Comparison of ENCODE assay signal across 8 cellular contexts in the genomic region with DNA sequence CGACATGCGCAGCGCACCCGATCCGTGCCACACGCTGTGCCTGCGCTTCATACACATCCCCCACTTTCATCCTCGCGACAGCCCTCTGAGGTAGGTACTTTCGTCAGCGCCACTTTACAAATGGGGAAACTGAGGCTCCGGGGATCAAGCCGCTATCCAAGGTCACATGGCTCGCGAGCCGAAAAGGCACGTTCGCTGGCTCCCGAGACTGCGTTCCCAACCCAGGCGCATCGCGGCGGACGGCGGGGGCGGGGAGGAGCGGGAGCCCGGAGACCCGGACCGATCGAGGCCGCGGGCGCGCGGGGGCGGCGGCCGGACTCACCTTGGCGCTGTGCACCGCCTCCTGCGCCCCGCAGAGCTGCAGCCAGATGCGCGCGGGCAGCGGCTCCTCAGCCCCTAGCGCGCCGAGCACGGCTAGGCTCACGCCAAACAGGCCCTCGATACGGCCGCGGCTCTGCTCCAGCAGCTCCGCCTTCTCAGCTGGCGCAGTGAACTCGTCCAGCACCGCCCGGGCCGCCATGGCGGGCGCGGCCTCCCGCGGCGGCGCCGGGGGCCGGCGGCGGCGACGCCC. TPM values are rescaled to one million over a fixed set of nuclear protein-coding genes. Genes with fewer than 3 reads are reported as not detected.
A peak's percentile ranks its signal among the peaks of the same experiment; 100 is the strongest.
DNase-seq lines count a peak whose midpoint lies in the region; ATAC-seq and TF ChIP-seq lines count a peak whose summit lies in the region.

No MANE protein-coding gene starts in this region.

- H3K27me3 ChIP-seq in MG63 (no peaks in the 10 kb centered on the region), endocrine pancreas (ENCODE audit: control insufficient read depth, insufficient read depth, low read length) (no peaks in the 10 kb centered on the region), testis (no peaks in the 10 kb centered on the region)

- WGBS in testis, 2 donors, result 0 to 1% methylated on average over 27 to 69 of the region's 76 CpGs

- H3K9me3 ChIP-seq in MG63 (no peaks in the 10 kb centered on the region), endocrine pancreas (ENCODE audit: control insufficient read depth, low read length) (no peaks in the 10 kb centered on the region), testis (no peaks in the 10 kb centered on the region)

- H3K9ac ChIP-seq in endocrine pancreas (ENCODE audit: control insufficient read depth, insufficient read depth, low read length), result peak overlapping the region; percentile 92

- peak; percentile 46 for ATAC-seq in GM18498 (IDR thresholded peaks at IDR 0.05; ENCODE audit: unreplicated experiment)

- peak; percentile 39 for DNase-seq in HCEC 1CT
- DNase-seq in MG63, result peak; percentile 56
- peak; percentile 73 for DNase-seq in activated CD4-positive, CD25-positive, alpha-beta regulatory T cell treated with anti-CD3 and anti-CD28 coated beads, Interleukin-2, amount 50 U/mL, for 72 hours
- DNase-seq in middle frontal gyrus (ENCODE audit: extremely low spot score, low spot score), result peak; percentile 5
- peak; percentile 56 for DNase-seq in testis
- DNase-seq in chondrocyte (ENCODE audit: low spot score), result no peak

- peaks cover 3% of the 10 kb centered on the region for H3K9me3 Mint-ChIP-seq in chondrocyte (ENCODE audit: low read depth)

- intact Hi-C loops in testis (cut with DNase I; ENCODE audit: low total_unique reads), result no loop called here

- H3K4me3 ChIP-seq in MG63 (peak overlapping the region; percentile 63), endocrine pancreas (ENCODE audit: control insufficient read depth, insufficient read depth, low read length) (peak overlapping the region; percentile 50), testis (peak overlapping the region; percentile 92 to 95)

- H3K27ac ChIP-seq in testis, result peak overlapping the region; percentile 84 to 95

- H3K36me3 ChIP-seq in MG63 (no peaks in the 10 kb centered on the region), endocrine pancreas (ENCODE audit: control insufficient read depth, insufficient read depth, low read length) (no peaks in the 10 kb centered on the region), testis (ENCODE audit: low read depth, missing control alignments) (no peaks in the 10 kb centered on the region)

- no peaks in the 10 kb centered on the region for H3K27me3 Mint-ChIP-seq in chondrocyte (ENCODE audit: low read depth)

- peaks cover 23% of the 10 kb centered on the region for H3K4me1 Mint-ChIP-seq in chondrocyte (ENCODE audit: low read depth)

- no peaks in the 10 kb centered on the region for H3K4me1 ChIP-seq in endocrine pancreas (ENCODE audit: control insufficient read depth, insufficient read depth, low read length)
- H3K4me1 ChIP-seq in testis, result peaks cover 41% of the 10 kb centered on the region

- H3K27ac Mint-ChIP-seq in chondrocyte (ENCODE audit: unreplicated experiment), result no peak overlapping the region

- peaks cover 2% of the 10 kb centered on the region for H3K36me3 Mint-ChIP-seq in chondrocyte (ENCODE audit: low read depth)

- TF ChIP-seq POLR2A in testis (IDR thresholded peaks at IDR 0.05), result no peak

- H3K4me3 Mint-ChIP-seq in chondrocyte (ENCODE audit: unreplicated experiment), result no peak overlapping the region

- no peak for TF ChIP-seq CTCF in testis (IDR thresholded peaks at IDR 0.05)
- no peak for TF ChIP-seq CTCF in chondrocyte (IDR thresholded peaks at IDR 0.05)

RNA-seq across cellular contexts. Expression of a gene that starts 0.4 kb away (rescaled TPM):
- total RNA-seq in MG63 (2014; rRNA removed; shearing (Covaris generic); ENCODE audit: low replicate concordance), result 9.1 and 32.4 TPM in 2 replicates
- 10 to 100 TPM; 26.3 to 31.2 TPM for total RNA-seq in testis
- polyA plus RNA-seq in testis (ENCODE audit: insufficient read depth, low read depth, low replicate concordance), result 27.8 TPM
- total RNA-seq in chondrocyte, result 30.8 to 42.4 TPM (median 35.8 TPM) in 3 replicates
